Comparison of ENCODE assay signal across 8 cellular contexts in the genomic region with DNA sequence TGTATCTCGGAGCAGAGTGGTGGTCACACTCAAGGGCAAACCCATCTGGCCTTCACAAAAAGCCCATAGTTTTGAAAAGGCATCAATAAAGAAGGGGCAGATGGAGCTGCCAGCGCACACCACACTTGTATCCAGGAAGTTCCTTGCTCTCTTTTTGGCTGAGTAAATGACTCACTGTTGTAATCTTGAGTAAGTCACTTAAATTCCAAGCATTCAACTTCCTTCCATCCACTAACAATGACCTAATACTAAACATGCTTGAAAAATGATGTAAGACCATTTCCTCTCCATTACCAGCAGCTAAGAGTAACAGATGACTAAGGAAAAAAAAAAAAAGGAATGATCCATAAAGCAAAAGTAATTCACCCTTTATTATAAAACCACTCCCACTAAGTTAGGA. TPM values are rescaled to one million over a fixed set of nuclear protein-coding genes. Genes with fewer than 3 reads are reported as not detected.
DNase-seq lines count a peak whose midpoint lies in the region; ATAC-seq and TF ChIP-seq lines count a peak whose summit lies in the region.

No MANE protein-coding gene starts in this region.

- DNase-seq in CD1c-positive myeloid dendritic cell (ENCODE audit: extremely low spot score) (peak; percentile 80), NOMO-1 treated with dmso at 0.1 percent for 144 hours (lab: John Stamatoyannopoulos, UW; ENCODE audit: unreplicated experiment) (peak; percentile 82), endothelial cell (ENCODE audit: low spot score) (peak; percentile 7), mucosa of descending colon (peak in 2 of 3 donors; percentile 41 to 61), NCI-H524 (lab: John Stamatoyannopoulos, UW) (no peak), H7 (no peak)
- no peak for DNase-seq in activated naive CD4-positive, alpha-beta T cell treated with anti-CD3 and anti-CD28 coated beads for 36 hours

- peaks cover 17% of the 10 kb centered on the region for H3K4me1 Mint-ChIP-seq in endothelial cell (ENCODE audit: unreplicated experiment)
- H3K4me1 Mint-ChIP-seq in activated naive CD4-positive, alpha-beta T cell treated with anti-CD3 and anti-CD28 coated beads for 36 hours (ENCODE audit: low read depth) = no peaks in the 10 kb centered on the region

- peaks cover 23% of the 10 kb centered on the region for H3K4me1 ChIP-seq in mucosa of descending colon (ENCODE audit: low read depth)

- peak; percentile 86 for ATAC-seq in mucosa of descending colon
- no peak for ATAC-seq in HG02870 (IDR thresholded peaks at IDR 0.05; ENCODE audit: unreplicated experiment)

- peaks cover 2% of the 10 kb centered on the region for H3K27me3 Mint-ChIP-seq in endothelial cell (ENCODE audit: unreplicated experiment)
- peaks cover 3% of the 10 kb centered on the region for H3K27me3 Mint-ChIP-seq in activated naive CD4-positive, alpha-beta T cell treated with anti-CD3 and anti-CD28 coated beads for 36 hours (ENCODE audit: low read depth)

- no peaks in the 10 kb centered on the region for H3K27me3 ChIP-seq in H7 (ENCODE audit: control insufficient read depth, insufficient read depth, low read length)

- no peaks in the 10 kb centered on the region for H3K9me3 ChIP-seq in mucosa of descending colon

- no peaks in the 10 kb centered on the region for H3K36me3 Mint-ChIP-seq in endothelial cell (ENCODE audit: low read depth, unreplicated experiment)
- H3K36me3 Mint-ChIP-seq in activated naive CD4-positive, alpha-beta T cell treated with anti-CD3 and anti-CD28 coated beads for 36 hours (ENCODE audit: low read depth) = no peaks in the 10 kb centered on the region

- H3K4me3 ChIP-seq in mucosa of descending colon (no peak overlapping the region), H7 (ENCODE audit: insufficient read depth, low read depth, low read length) (no peak overlapping the region)

- H3K36me3 ChIP-seq in mucosa of descending colon (ENCODE audit: low read depth) (no peaks in the 10 kb centered on the region), H7 (replicated peaks; ENCODE audit: control insufficient read depth, insufficient read depth, low read length) (no peaks in the 10 kb centered on the region)

- intact Hi-C loops in mucosa of descending colon (cut with DNase I, micrococcal nuclease) = no loop called here
- intact Hi-C loops in activated naive CD4-positive, alpha-beta T cell treated with anti-CD3 and anti-CD28 coated beads for 36 hours (cut with micrococcal nuclease) = loop anchor here (5.0 kb wide), 1 partner anchor 184 kb away; no protein-coding TSS in a partner anchor

- no peaks in the 10 kb centered on the region for H3K9me3 Mint-ChIP-seq in endothelial cell (ENCODE audit: unreplicated experiment)
- no peaks in the 10 kb centered on the region for H3K9me3 Mint-ChIP-seq in activated naive CD4-positive, alpha-beta T cell treated with anti-CD3 and anti-CD28 coated beads for 36 hours

- CTCF ChIA-PET in activated naive CD4-positive, alpha-beta T cell treated with anti-CD3 and anti-CD28 coated beads for 36 hours (lab: Charles Lee) = interaction anchor here (0.7 to 1.0 kb wide), 2 partner anchors 13 to 16 kb away, joined by 3 to 4 read pairs; no protein-coding TSS in a partner anchor

- TF ChIP-seq CTCF in endothelial cell (IDR thresholded peaks at IDR 0.05; ENCODE audit: unreplicated experiment) (no peak), mucosa of descending colon (IDR thresholded peaks at IDR 0.05) (no peak)

- peak overlapping the region; percentile 96 for H3K27ac Mint-ChIP-seq in endothelial cell (ENCODE audit: unreplicated experiment)
- no peak overlapping the region for H3K27ac Mint-ChIP-seq in activated naive CD4-positive, alpha-beta T cell treated with anti-CD3 and anti-CD28 coated beads for 36 hours

- peak overlapping the region; percentile 63 for H3K4me3 Mint-ChIP-seq in endothelial cell (ENCODE audit: unreplicated experiment)
- no peak overlapping the region for H3K4me3 Mint-ChIP-seq in activated naive CD4-positive, alpha-beta T cell treated with anti-CD3 and anti-CD28 coated beads for 36 hours

RNA-seq across cellular contexts. Expression of a gene that starts 32.4 kb away (rescaled TPM):
- total RNA-seq in endothelial cell (ENCODE audit: unreplicated experiment) (not detected), mucosa of descending colon (under 1 TPM; 0.20 to 0.63 (median 0.29) TPM)
- not detected in 2 replicates for total RNA-seq in H7 (2014; rRNA removed; shearing (Covaris generic))
- total RNA-seq in activated naive CD4-positive, alpha-beta T cell treated with anti-CD3 and anti-CD28 coated beads for 36 hours = not detected

Comparison
In these comparisons a context has a peak if more than half of its experiments do, and no peak if none do; other contexts are left out.
1. DNase-seq: peak in CD1c-positive myeloid dendritic cell (single experiment), NOMO-1 treated with dmso at 0.1 percent for 144 hours (single experiment), endothelial cell (single experiment) and mucosa of descending colon (2 of 3); none in NCI-H524 (0 of 2), H7 (single experiment) and activated naive CD4-positive, alpha-beta T cell treated with anti-CD3 and anti-CD28 coated beads for 36 hours (single experiment).